In the genomic region with DNA sequence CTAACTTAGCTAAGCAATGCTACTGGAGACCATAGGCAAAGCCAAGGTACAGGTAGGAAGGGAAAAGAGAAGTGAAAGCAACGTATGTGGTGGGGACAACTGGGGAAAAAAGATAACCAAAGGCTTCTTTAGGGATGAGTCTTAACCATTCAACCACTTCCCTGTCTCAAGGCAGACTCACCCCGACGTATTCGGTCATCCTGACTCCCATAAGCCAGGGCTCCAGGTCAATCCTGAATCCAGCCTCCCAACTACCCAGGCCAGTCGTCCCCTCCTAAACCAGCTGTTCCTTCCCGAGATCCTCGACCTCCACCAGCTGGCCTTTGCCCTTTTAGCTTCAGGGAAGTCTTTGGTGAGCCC, we compare ENCODE assay signal across 8 cellular contexts. TPM values are rescaled to one million over a fixed set of nuclear protein-coding genes. Genes with fewer than 3 reads are reported as not detected.
DNase-seq lines count a peak whose midpoint lies in the region; ATAC-seq, FAIRE-seq and TF ChIP-seq lines count a peak whose summit lies in the region.

No MANE protein-coding gene starts in this region.

- H2AFZ ChIP-seq in Karpas-422 (ENCODE audit: low read length): peak overlapping the region; percentile 85

- TSS peak; percentile 68 for BruUV-seq in Calu3 (replicated peaks; lab: Mats Ljungman, UMichigan)

- peak overlapping the region; percentile 98 for H3K27ac Mint-ChIP-seq in Calu3 (ENCODE audit: unreplicated experiment)

- H3K4me3 ChIP-seq in Karpas-422 (ENCODE audit: low read length) (peak overlapping the region; percentile 88), bronchial epithelial cell (ENCODE audit: low read depth, low read length) (peak overlapping the region; percentile 69), lower lobe of right lung (peak overlapping the region; percentile 91), uterus (peak overlapping the region; percentile 69 to 77)

- TF ChIP-seq POLR2A in uterus (IDR thresholded peaks at IDR 0.05): no peak

- peaks cover 46% of the 10 kb centered on the region for H3K79me2 ChIP-seq in Karpas-422 (ENCODE audit: low read length)

- H3K27me3 ChIP-seq in Karpas-422 (ENCODE audit: low read length) (no peaks in the 10 kb centered on the region), bronchial epithelial cell (ENCODE audit: control insufficient read depth, insufficient read depth, low read length) (no peaks in the 10 kb centered on the region), lower lobe of right lung (ENCODE audit: low read depth) (no peaks in the 10 kb centered on the region), uterus (no peaks in the 10 kb centered on the region)

- H3K4me1 Mint-ChIP-seq in Calu3 (ENCODE audit: low read depth, unreplicated experiment): no peaks in the 10 kb centered on the region

- ATAC-seq in GM21576 (IDR thresholded peaks at IDR 0.05; ENCODE audit: unreplicated experiment) (peak; percentile 23), lower lobe of right lung (peak; percentile 10 to 59)

- H3K9ac ChIP-seq in Karpas-422 (ENCODE audit: low read length): peak overlapping the region; percentile 88

- intact Hi-C loops in Calu3 (cut with micrococcal nuclease; ENCODE audit: unreplicated experiment) (no loop called here), lower lobe of right lung (cut with DNase I) (no loop called here), uterus (cut with DNase I; ENCODE audit: low total_unique reads) (no loop called here)

- no peaks in the 10 kb centered on the region for H4K20me1 ChIP-seq in Karpas-422 (ENCODE audit: insufficient read depth, low read depth, low read length)

- H3K4me1 ChIP-seq in Karpas-422 (ENCODE audit: low read length) (peaks cover 24% of the 10 kb centered on the region), lower lobe of right lung (peaks cover 39% of the 10 kb centered on the region), uterus (peaks cover 0 to 7% of the 10 kb centered on the region in 2 donors)

- H3K9me3 ChIP-seq in Karpas-422 (ENCODE audit: low read length) (no peaks in the 10 kb centered on the region), lower lobe of right lung (no peaks in the 10 kb centered on the region), uterus (no peaks in the 10 kb centered on the region)

- H3K36me3 ChIP-seq in Karpas-422 (ENCODE audit: insufficient read depth, low read length): no peaks in the 10 kb centered on the region
- H3K36me3 ChIP-seq in bronchial epithelial cell (ENCODE audit: control insufficient read depth, insufficient read depth, low read length): peaks cover 13% of the 10 kb centered on the region
- H3K36me3 ChIP-seq in lower lobe of right lung: peaks cover 29% of the 10 kb centered on the region
- no peaks in the 10 kb centered on the region for H3K36me3 ChIP-seq in uterus

- peak overlapping the region; percentile 69 for H3K27ac ChIP-seq in Karpas-422 (ENCODE audit: low read length)
- H3K27ac ChIP-seq in lower lobe of right lung: peak overlapping the region; percentile 93
- H3K27ac ChIP-seq in uterus: peak overlapping the region; percentile 80 to 83

- peaks cover 14% of the 10 kb centered on the region for H3K36me3 Mint-ChIP-seq in Calu3 (ENCODE audit: insufficient read depth, unreplicated experiment)

- H3K4me3 Mint-ChIP-seq in Calu3 (ENCODE audit: low read depth, unreplicated experiment): peak overlapping the region; percentile 98

- H3K4me2 ChIP-seq in Karpas-422 (ENCODE audit: low read depth, low read length, poor library complexity, severe bottlenecking): peak overlapping the region; percentile 97

- no peaks in the 10 kb centered on the region for H3K27me3 Mint-ChIP-seq in Calu3 (ENCODE audit: unreplicated experiment)

- no peak for TF ChIP-seq CTCF in Calu3 (IDR thresholded peaks at IDR 0.05; ENCODE audit: unreplicated experiment)
- no peak for TF ChIP-seq CTCF in bronchial epithelial cell (IDR thresholded peaks at IDR 0.05; ENCODE audit: insufficient read depth, low read length, severe bottlenecking)
- no peak for TF ChIP-seq CTCF in lower lobe of right lung (IDR thresholded peaks at IDR 0.05)
- TF ChIP-seq CTCF in uterus (IDR thresholded peaks at IDR 0.05): no peak

- no peak for DNase-seq in Calu3
- DNase-seq in Karpas-422: no peak
- no peak for DNase-seq in bronchial epithelial cell (ENCODE audit: low read depth)
- no peak for DNase-seq in lower lobe of right lung
- DNase-seq in uterus: no peak
- no peak for DNase-seq in DMS 273 treated with DMSO at 0.1 percent for 48 hours (lab: John Stamatoyannopoulos, UW)
- no peak for DNase-seq in globus pallidus (ENCODE audit: low spot score)

- no peak for FAIRE-seq in bronchial epithelial cell (lab: Jason Lieb, UNC)

- no peaks in the 10 kb centered on the region for H3K9me2 ChIP-seq in Karpas-422 (replicated peaks; ENCODE audit: insufficient read depth, low read length)

- no peaks in the 10 kb centered on the region for H3K9me3 Mint-ChIP-seq in Calu3 (ENCODE audit: low read depth, unreplicated experiment)

- CTCF ChIA-PET in Calu3 (lab: Charles Lee): interaction anchor here (1.0 to 2.5 kb wide), 6 partner anchors 9 to 69 kb away, joined by 3 to 10 read pairs (median 6); a partner anchor contains a TSS

RNA-seq across cellular contexts. Expression of a gene that starts 0.3 kb away (rescaled TPM):
- total RNA-seq in Calu3 (2022) (23.5 and 30.6 TPM in 2 replicates), bronchial epithelial cell (8.4 and 13.1 TPM in 2 replicates), lower lobe of right lung (33.0 TPM), uterus (10 to 100 TPM; 25.6 to 36.6 (median 27.1) TPM)
- total RNA-seq in Karpas-422 (2014; rRNA removed; shearing (Covaris generic); ENCODE audit: low replicate concordance): 20.7 and 42.1 TPM in 2 replicates

RNA-seq across cellular contexts. Expression of a gene that starts 9.5 kb away (rescaled TPM):
- 11.4 and 14.2 TPM in 2 replicates for total RNA-seq in Calu3 (2022)
- 6.9 and 15.8 TPM in 2 replicates for total RNA-seq in Karpas-422 (2014; rRNA removed; shearing (Covaris generic); ENCODE audit: low replicate concordance)
- 9.5 and 10.1 TPM in 2 replicates for total RNA-seq in bronchial epithelial cell
- total RNA-seq in lower lobe of right lung: 49.2 TPM
- 10 to 100 TPM; 14.1 to 49.0 (median 31.9) TPM for total RNA-seq in uterus

RNA-seq across cellular contexts. Expression of a gene that starts 21.6 kb away (rescaled TPM):
- total RNA-seq in Calu3 (2022) (42.9 and 45.7 TPM in 2 replicates), bronchial epithelial cell (8.4 and 9.0 TPM in 2 replicates), lower lobe of right lung (53.7 TPM), uterus (100 to 1,000 TPM in 1 of 4 donors, 10 to 100 TPM in 3; 26.8 to 234 (median 47.2) TPM)
- total RNA-seq in Karpas-422 (2014; rRNA removed; shearing (Covaris generic); ENCODE audit: low replicate concordance): 31.2 and 53.5 TPM in 2 replicates

RNA-seq across cellular contexts. Expression of a gene that starts 33.5 kb away (rescaled TPM):
- total RNA-seq in Calu3 (2022) (18.7 and 27.8 TPM in 2 replicates), bronchial epithelial cell (31.5 and 39.0 TPM in 2 replicates), lower lobe of right lung (37.5 TPM), uterus (10 to 100 TPM; 13.8 to 65.9 (median 23.8) TPM)
- total RNA-seq in Karpas-422 (2014; rRNA removed; shearing (Covaris generic); ENCODE audit: low replicate concordance): 21.1 and 26.4 TPM in 2 replicates
